ENCODE assay signal across 1 cellular context in the genomic region with DNA sequence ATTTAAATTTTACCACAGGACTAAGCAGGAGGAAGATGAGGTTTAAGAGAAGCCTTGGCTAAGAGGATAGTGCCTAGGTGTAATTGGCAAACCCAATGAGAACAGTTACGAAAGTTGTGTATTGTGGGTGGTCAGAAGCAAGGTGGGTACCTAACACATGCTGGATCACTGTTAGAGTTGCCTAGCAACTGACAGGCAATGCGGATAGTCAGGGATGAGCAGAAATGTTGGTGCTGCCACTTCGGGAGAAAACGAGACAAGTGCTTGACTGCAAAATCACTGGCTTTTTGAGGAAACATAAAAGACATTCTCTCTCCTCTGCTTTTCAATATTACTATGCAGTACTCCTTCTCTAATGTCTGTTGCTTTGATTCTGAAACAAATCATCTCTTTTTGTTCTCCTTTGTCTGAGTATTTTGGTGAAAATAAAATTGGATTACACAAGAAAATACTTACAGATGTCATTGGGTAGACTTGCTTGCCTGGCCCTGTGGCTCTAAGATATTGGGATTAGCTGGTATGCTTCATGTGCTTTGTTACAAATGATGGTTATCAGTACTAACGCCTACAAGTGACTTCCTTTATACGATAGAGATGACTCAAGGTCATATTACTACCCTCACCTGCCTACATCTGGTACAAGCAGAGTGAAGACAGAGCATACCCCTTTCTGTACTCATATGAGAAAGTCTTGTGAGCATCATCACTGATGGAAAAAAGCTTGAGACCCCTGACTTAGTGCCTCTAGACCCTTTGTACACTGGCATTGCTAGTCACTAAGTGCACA.
TF ChIP-seq lines count a peak whose summit lies in the region.

No MANE protein-coding gene starts in this region.

TF ChIP-seq in neural cell, 6 proteins besides CTCF, POLR2A, EP300 and RAD21 (continued from another document):
- TF ChIP-seq MXI1 (conservative IDR thresholded peaks at IDR 0.05; ENCODE audit: poor library complexity, severe bottlenecking): peak; percentile 48
